Comparison of ENCODE assay signal across 1 cellular context in the genomic region with DNA sequence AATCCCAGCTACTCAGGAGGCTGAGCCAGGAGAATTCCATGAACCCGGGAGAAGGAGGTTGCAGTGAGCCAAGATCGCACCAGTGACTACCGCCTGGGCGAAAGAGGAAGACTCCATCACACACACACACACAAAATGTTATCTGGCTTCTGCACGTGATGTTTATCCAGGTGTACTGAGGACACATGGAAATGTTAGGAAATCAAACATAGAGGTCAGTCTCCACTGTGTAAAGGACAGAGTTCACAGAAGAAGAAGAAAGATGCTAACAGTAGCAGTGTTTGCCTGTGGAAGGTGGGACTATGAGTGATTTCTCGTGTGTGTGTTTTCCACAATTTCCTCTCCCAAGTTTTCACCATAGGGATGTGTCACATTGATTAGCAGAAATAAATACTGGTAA.
A peak's percentile ranks its signal among the peaks of the same experiment; 100 is the strongest.
TF ChIP-seq lines count a peak whose summit lies in the region.

No MANE protein-coding gene starts in this region.

TF ChIP-seq in HepG2, 621 proteins besides CTCF, POLR2A, EP300 and RAD21 (continued from another document and continues in another):
- TF ChIP-seq, protein P1, sequence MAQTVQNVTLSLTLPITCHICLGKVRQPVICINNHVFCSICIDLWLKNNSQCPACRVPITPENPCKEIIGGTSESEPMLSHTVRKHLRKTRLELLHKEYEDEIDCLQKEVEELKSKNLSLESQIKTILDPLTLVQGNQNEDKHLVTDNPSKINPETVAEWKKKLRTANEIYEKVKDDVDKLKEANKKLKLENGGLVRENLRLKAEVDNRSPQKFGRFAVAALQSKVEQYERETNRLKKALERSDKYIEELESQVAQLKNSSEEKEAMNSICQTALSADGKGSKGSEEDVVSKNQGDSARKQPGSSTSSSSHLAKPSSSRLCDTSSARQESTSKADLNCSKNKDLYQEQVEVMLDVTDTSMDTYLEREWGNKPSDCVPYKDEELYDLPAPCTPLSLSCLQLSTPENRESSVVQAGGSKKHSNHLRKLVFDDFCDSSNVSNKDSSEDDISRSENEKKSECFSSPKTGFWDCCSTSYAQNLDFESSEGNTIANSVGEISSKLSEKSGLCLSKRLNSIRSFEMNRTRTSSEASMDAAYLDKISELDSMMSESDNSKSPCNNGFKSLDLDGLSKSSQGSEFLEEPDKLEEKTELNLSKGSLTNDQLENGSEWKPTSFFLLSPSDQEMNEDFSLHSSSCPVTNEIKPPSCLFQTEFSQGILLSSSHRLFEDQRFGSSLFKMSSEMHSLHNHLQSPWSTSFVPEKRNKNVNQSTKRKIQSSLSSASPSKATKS (CRISPR knock-in tag; IDR thresholded peaks at IDR 0.05), result no peak
- TF ChIP-seq FOXA1 (IDR thresholded peaks at IDR 0.05) (peak; percentile 78), FOXA1 (CRISPR knock-in tag; IDR thresholded peaks at IDR 0.05) (peak; percentile 97), ZNF101 (CRISPR knock-in tag; IDR thresholded peaks at IDR 0.05; ENCODE audit: borderline replicate concordance, low read depth) (no peak), SRSF4 (IDR thresholded peaks at IDR 0.05; ENCODE audit: low read depth, low read length, poor library complexity, severe bottlenecking) (no peak), ARNT2 (CRISPR knock-in tag; IDR thresholded peaks at IDR 0.05; ENCODE audit: low read depth) (no peak), ZFY (CRISPR knock-in tag; IDR thresholded peaks at IDR 0.05) (no peak), ZNF577 (CRISPR knock-in tag; IDR thresholded peaks at IDR 0.05; ENCODE audit: borderline replicate concordance, low read depth) (no peak), RCOR2 (CRISPR knock-in tag; IDR thresholded peaks at IDR 0.05) (peak; percentile 82; the same call in 1 of the 2 replicates), ZNF678 (CRISPR knock-in tag; IDR thresholded peaks at IDR 0.05) (no peak), NCOA1 (CRISPR knock-in tag; IDR thresholded peaks at IDR 0.05) (no peak), TARDBP (CRISPR knock-in tag; IDR thresholded peaks at IDR 0.05) (peak; percentile 97), TRIM24 (CRISPR knock-in tag; IDR thresholded peaks at IDR 0.05) (peak; percentile 93), RBM22 (optimal IDR thresholded peaks at IDR 0.05; ENCODE audit: low read length) (no peak), ZNF558 (CRISPR knock-in tag; IDR thresholded peaks at IDR 0.05; ENCODE audit: borderline replicate concordance) (no peak), SUZ12 (IDR thresholded peaks at IDR 0.05; ENCODE audit: low read depth, low read length) (no peak), SIX4 (CRISPR knock-in tag; IDR thresholded peaks at IDR 0.05) (peak; percentile 79), ZNF766 (CRISPR knock-in tag; IDR thresholded peaks at IDR 0.05; ENCODE audit: borderline replicate concordance) (no peak), ZNF136 (CRISPR knock-in tag; IDR thresholded peaks at IDR 0.05; ENCODE audit: low read depth) (no peak), NR2F2 (IDR thresholded peaks at IDR 0.05; ENCODE audit: borderline replicate concordance, low read depth) (peak; percentile 95), BRD4 (CRISPR knock-in tag; IDR thresholded peaks at IDR 0.05) (no peak), KDM6A (CRISPR knock-in tag; IDR thresholded peaks at IDR 0.05; ENCODE audit: low read depth) (peak; percentile 60; the same call in 1 of the 2 replicates), JDP2 (CRISPR knock-in tag; IDR thresholded peaks at IDR 0.05; ENCODE audit: borderline replicate concordance) (no peak; the same call in 1 of the 2 replicates), SIX1 (CRISPR knock-in tag; IDR thresholded peaks at IDR 0.05; ENCODE audit: borderline replicate concordance) (peak; percentile 43; the same call in 1 of the 2 replicates), CBX1 (IDR thresholded peaks at IDR 0.05; ENCODE audit: low read depth) (no peak), BHLHE40 (IDR thresholded peaks at IDR 0.05; ENCODE audit: low read length) (peak; percentile 98)
- TF ChIP-seq, protein P2, sequence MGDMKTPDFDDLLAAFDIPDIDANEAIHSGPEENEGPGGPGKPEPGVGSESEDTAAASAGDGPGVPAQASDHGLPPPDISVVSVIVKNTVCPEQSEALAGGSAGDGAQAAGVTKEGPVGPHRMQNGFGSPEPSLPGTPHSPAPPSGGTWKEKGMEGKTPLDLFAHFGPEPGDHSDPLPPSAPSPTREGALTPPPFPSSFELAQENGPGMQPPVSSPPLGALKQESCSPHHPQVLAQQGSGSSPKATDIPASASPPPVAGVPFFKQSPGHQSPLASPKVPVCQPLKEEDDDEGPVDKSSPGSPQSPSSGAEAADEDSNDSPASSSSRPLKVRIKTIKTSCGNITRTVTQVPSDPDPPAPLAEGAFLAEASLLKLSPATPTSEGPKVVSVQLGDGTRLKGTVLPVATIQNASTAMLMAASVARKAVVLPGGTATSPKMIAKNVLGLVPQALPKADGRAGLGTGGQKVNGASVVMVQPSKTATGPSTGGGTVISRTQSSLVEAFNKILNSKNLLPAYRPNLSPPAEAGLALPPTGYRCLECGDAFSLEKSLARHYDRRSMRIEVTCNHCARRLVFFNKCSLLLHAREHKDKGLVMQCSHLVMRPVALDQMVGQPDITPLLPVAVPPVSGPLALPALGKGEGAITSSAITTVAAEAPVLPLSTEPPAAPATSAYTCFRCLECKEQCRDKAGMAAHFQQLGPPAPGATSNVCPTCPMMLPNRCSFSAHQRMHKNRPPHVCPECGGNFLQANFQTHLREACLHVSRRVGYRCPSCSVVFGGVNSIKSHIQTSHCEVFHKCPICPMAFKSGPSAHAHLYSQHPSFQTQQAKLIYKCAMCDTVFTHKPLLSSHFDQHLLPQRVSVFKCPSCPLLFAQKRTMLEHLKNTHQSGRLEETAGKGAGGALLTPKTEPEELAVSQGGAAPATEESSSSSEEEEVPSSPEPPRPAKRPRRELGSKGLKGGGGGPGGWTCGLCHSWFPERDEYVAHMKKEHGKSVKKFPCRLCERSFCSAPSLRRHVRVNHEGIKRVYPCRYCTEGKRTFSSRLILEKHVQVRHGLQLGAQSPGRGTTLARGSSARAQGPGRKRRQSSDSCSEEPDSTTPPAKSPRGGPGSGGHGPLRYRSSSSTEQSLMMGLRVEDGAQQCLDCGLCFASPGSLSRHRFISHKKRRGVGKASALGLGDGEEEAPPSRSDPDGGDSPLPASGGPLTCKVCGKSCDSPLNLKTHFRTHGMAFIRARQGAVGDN (CRISPR knock-in tag; IDR thresholded peaks at IDR 0.05), result peak; percentile 11; the same call in 1 of the 2 replicates
- TF ChIP-seq, protein P3, sequence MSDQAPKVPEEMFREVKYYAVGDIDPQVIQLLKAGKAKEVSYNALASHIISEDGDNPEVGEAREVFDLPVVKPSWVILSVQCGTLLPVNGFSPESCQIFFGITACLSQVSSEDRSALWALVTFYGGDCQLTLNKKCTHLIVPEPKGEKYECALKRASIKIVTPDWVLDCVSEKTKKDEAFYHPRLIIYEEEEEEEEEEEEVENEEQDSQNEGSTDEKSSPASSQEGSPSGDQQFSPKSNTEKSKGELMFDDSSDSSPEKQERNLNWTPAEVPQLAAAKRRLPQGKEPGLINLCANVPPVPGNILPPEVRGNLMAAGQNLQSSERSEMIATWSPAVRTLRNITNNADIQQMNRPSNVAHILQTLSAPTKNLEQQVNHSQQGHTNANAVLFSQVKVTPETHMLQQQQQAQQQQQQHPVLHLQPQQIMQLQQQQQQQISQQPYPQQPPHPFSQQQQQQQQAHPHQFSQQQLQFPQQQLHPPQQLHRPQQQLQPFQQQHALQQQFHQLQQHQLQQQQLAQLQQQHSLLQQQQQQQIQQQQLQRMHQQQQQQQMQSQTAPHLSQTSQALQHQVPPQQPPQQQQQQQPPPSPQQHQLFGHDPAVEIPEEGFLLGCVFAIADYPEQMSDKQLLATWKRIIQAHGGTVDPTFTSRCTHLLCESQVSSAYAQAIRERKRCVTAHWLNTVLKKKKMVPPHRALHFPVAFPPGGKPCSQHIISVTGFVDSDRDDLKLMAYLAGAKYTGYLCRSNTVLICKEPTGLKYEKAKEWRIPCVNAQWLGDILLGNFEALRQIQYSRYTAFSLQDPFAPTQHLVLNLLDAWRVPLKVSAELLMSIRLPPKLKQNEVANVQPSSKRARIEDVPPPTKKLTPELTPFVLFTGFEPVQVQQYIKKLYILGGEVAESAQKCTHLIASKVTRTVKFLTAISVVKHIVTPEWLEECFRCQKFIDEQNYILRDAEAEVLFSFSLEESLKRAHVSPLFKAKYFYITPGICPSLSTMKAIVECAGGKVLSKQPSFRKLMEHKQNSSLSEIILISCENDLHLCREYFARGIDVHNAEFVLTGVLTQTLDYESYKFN (CRISPR knock-in tag; conservative IDR thresholded peaks at IDR 0.05), result peak; percentile 94
- TF ChIP-seq, protein P4, sequence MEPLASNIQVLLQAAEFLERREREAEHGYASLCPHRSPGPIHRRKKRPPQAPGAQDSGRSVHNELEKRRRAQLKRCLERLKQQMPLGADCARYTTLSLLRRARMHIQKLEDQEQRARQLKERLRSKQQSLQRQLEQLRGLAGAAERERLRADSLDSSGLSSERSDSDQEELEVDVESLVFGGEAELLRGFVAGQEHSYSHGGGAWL (CRISPR knock-in tag; IDR thresholded peaks at IDR 0.05), result no peak
- TF ChIP-seq, protein P5, sequence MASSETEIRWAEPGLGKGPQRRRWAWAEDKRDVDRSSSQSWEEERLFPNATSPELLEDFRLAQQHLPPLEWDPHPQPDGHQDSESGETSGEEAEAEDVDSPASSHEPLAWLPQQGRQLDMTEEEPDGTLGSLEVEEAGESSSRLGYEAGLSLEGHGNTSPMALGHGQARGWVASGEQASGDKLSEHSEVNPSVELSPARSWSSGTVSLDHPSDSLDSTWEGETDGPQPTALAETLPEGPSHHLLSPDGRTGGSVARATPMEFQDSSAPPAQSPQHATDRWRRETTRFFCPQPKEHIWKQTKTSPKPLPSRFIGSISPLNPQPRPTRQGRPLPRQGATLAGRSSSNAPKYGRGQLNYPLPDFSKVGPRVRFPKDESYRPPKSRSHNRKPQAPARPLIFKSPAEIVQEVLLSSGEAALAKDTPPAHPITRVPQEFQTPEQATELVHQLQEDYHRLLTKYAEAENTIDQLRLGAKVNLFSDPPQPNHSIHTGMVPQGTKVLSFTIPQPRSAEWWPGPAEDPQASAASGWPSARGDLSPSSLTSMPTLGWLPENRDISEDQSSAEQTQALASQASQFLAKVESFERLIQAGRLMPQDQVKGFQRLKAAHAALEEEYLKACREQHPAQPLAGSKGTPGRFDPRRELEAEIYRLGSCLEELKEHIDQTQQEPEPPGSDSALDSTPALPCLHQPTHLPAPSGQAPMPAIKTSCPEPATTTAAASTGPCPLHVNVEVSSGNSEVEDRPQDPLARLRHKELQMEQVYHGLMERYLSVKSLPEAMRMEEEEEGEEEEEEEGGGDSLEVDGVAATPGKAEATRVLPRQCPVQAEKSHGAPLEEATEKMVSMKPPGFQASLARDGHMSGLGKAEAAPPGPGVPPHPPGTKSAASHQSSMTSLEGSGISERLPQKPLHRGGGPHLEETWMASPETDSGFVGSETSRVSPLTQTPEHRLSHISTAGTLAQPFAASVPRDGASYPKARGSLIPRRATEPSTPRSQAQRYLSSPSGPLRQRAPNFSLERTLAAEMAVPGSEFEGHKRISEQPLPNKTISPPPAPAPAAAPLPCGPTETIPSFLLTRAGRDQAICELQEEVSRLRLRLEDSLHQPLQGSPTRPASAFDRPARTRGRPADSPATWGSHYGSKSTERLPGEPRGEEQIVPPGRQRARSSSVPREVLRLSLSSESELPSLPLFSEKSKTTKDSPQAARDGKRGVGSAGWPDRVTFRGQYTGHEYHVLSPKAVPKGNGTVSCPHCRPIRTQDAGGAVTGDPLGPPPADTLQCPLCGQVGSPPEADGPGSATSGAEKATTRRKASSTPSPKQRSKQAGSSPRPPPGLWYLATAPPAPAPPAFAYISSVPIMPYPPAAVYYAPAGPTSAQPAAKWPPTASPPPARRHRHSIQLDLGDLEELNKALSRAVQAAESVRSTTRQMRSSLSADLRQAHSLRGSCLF (CRISPR knock-in tag; IDR thresholded peaks at IDR 0.05; ENCODE audit: borderline replicate concordance), result no peak
- TF ChIP-seq, protein P6, sequence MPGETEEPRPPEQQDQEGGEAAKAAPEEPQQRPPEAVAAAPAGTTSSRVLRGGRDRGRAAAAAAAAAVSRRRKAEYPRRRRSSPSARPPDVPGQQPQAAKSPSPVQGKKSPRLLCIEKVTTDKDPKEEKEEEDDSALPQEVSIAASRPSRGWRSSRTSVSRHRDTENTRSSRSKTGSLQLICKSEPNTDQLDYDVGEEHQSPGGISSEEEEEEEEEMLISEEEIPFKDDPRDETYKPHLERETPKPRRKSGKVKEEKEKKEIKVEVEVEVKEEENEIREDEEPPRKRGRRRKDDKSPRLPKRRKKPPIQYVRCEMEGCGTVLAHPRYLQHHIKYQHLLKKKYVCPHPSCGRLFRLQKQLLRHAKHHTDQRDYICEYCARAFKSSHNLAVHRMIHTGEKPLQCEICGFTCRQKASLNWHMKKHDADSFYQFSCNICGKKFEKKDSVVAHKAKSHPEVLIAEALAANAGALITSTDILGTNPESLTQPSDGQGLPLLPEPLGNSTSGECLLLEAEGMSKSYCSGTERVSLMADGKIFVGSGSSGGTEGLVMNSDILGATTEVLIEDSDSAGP (CRISPR knock-in tag; IDR thresholded peaks at IDR 0.05; ENCODE audit: borderline replicate concordance), result peak; percentile 32; the same call in 1 of the 2 replicates
- TF ChIP-seq, protein P7, sequence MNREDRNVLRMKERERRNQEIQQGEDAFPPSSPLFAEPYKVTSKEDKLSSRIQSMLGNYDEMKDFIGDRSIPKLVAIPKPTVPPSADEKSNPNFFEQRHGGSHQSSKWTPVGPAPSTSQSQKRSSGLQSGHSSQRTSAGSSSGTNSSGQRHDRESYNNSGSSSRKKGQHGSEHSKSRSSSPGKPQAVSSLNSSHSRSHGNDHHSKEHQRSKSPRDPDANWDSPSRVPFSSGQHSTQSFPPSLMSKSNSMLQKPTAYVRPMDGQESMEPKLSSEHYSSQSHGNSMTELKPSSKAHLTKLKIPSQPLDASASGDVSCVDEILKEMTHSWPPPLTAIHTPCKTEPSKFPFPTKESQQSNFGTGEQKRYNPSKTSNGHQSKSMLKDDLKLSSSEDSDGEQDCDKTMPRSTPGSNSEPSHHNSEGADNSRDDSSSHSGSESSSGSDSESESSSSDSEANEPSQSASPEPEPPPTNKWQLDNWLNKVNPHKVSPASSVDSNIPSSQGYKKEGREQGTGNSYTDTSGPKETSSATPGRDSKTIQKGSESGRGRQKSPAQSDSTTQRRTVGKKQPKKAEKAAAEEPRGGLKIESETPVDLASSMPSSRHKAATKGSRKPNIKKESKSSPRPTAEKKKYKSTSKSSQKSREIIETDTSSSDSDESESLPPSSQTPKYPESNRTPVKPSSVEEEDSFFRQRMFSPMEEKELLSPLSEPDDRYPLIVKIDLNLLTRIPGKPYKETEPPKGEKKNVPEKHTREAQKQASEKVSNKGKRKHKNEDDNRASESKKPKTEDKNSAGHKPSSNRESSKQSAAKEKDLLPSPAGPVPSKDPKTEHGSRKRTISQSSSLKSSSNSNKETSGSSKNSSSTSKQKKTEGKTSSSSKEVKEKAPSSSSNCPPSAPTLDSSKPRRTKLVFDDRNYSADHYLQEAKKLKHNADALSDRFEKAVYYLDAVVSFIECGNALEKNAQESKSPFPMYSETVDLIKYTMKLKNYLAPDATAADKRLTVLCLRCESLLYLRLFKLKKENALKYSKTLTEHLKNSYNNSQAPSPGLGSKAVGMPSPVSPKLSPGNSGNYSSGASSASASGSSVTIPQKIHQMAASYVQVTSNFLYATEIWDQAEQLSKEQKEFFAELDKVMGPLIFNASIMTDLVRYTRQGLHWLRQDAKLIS (CRISPR knock-in tag; IDR thresholded peaks at IDR 0.05), result no peak
